In the genomic region with DNA sequence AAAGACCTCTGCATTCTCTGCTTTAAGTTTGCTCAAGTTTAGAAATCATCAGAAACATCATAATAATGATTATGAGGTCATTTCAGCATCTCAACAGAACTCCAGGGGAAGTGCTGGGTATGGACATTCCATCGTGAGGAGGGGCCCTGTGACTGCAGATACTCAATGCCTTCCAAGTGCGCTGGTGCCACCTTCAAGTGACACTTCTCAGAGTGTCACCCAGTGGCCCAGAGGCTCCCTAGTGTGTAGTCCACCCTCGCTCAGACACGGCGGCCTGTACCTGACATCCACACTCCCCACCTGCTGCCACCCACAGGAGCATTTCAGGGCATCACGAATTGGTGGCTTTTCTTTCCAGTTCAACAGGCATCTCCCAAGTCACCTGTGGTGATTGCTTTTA, we compare ENCODE assay signal across 12 cellular contexts. TPM values are rescaled to one million over a fixed set of nuclear protein-coding genes. Genes with fewer than 3 reads are reported as not detected.
"Had no signal": no experiment of that assay in that cellular context is flagged by ENCODE, and none has a peak within 500 bp of the region (broad histone marks: within the 10 kb centered on the region; RNA-seq: fewer than 3 reads in every experiment).

No MANE protein-coding gene starts in this region.

- H3K36me3 ChIP-seq: ascending aorta, breast epithelium, vagina had no signal

- ATAC-seq: activated T-helper 17 cell treated with anti-CD3 and anti-CD28 coated beads, Interleukin-2, amount 50 U/mL, for 72 hours; esophagus mucosa; left ventricle myocardium superior had no signal

- H3K4me1 ChIP-seq: breast epithelium had no signal

- H3K4me3 ChIP-seq: ascending aorta, breast epithelium, vagina had no signal

- H3K9me3 ChIP-seq: ascending aorta, vagina had no signal

- DNase-seq: activated CD4-positive, alpha-beta T cell treated with anti-CD3 and anti-CD28 coated beads, Interleukin-2, amount 10 ng/mL, durations not matched to agents 7 days and 5 days; activated naive CD4-positive, alpha-beta T cell treated with Interleukin-2 at 50 U/mL for 16 hours; left ventricle myocardium superior; mesendoderm; occipital lobe; stimulated activated CD4-positive, alpha-beta T cell treated with anti-CD3 and anti-CD28 coated beads, Interleukin-12 subunit alpha, Interleukin-12 subunit beta, amount 100 ng/mL, for 4 hours; stimulated activated CD4-positive, alpha-beta T cell treated with anti-CD3 and anti-CD28 coated beads, Interleukin-2, amount 100 ng/mL, for 24 hours had no signal

- H3K27me3 ChIP-seq: ascending aorta, breast epithelium, vagina had no signal

- H3K27ac ChIP-seq: ascending aorta, breast epithelium, vagina had no signal

RNA-seq across cellular contexts. Expression of gene PXDN, which starts 5.4 kb away (rescaled TPM):
- total RNA-seq: activated T-helper 17 cell treated with anti-CD3 and anti-CD28 coated beads, Interleukin-2, amount 50 U/mL, for 72 hours had no signal
